In genomic region chr2:118442949-118443348, GRCh38 we compare ENCODE assay signal across 14 cellular contexts.
A peak's percentile ranks its signal among the peaks of the same experiment; 100 is the strongest.
DNase-seq lines count a peak whose midpoint lies in the region; ATAC-seq, FAIRE-seq and TF ChIP-seq lines count a peak whose summit lies in the region.
"Had no signal": no experiment of that assay in that cellular context is flagged by ENCODE, and none has a peak within 500 bp of the region (broad histone marks: within the 10 kb centered on the region; RNA-seq: fewer than 3 reads in every experiment).

No MANE protein-coding gene starts in this region.

- peak overlapping the region; percentile 38; the same call in 1 of the 2 replicates for H3K27ac ChIP-seq in ACC112 (ENCODE audit: low read depth, low read length)
- no peak overlapping the region for H3K27ac ChIP-seq in PC-3 (ENCODE audit: low read length)
- no peak overlapping the region for H3K27ac ChIP-seq in small intestine (ENCODE audit: low read depth in 1 of 2, low read length in 1 of 2)

- H3K4me1 ChIP-seq in ACC112 (ENCODE audit: control insufficient read depth, insufficient read depth, low read length, unreplicated experiment) (peaks cover 15% of the 10 kb centered on the region), PC-3 (ENCODE audit: insufficient read depth, low read length) (peaks cover 12% of the 10 kb centered on the region), small intestine (ENCODE audit: control insufficient read depth in 2 of 2, insufficient read depth in 1 of 2, low read depth in 1 of 2, low read length in 1 of 2) (no peaks in the 10 kb centered on the region)

- no peak overlapping the region for H3K4me2 ChIP-seq in PC-3 (ENCODE audit: low read length)

- peak; percentile 6 for DNase-seq in NCI-H510A (lab: John Stamatoyannopoulos, UW)
- DNase-seq in RPMI8226 = peak; percentile 5
- DNase-seq in mucosa of gallbladder (ENCODE audit: low spot score) = peak; percentile 11
- DNase-seq in PC-3 = no peak
- no peak for DNase-seq in SKM-1 (lab: John Stamatoyannopoulos, UW; ENCODE audit: unreplicated experiment)
- no peak for DNase-seq in small intestine
- DNase-seq: KBM-7, NCI-H1092, NCI-H2227 treated with DMSO at 0.1 percent for 48 hours, Right ventricle myocardium superior had no signal

- CTCF ChIA-PET in PC-3 (lab: Charles Lee) = no interaction called here

- BruUV-seq in PC-3 (replicated peaks; lab: Mats Ljungman, UMichigan) = no TSS peak

- no peak overlapping the region for H2AFZ ChIP-seq in ACC112 (ENCODE audit: low read length, unreplicated experiment)
- no peak overlapping the region for H2AFZ ChIP-seq in PC-3 (ENCODE audit: low read length)

- no peaks in the 10 kb centered on the region for H3K27me3 ChIP-seq in ACC112 (ENCODE audit: insufficient read depth, low read length)
- 0 out of 2 replicates have a peak, but pooled peaks cover 1% of the 10 kb centered on the region for H3K27me3 ChIP-seq in PC-3 (ENCODE audit: low read length)
- H3K27me3 ChIP-seq in small intestine (ENCODE audit: control insufficient read depth in 2 of 2, insufficient read depth in 2 of 2, low read length in 2 of 2) = peaks cover 0 to 2% of the 10 kb centered on the region in 2 donors

- no peaks in the 10 kb centered on the region for H3K36me3 ChIP-seq in ACC112 (ENCODE audit: insufficient read depth, low read length)
- no peaks in the 10 kb centered on the region for H3K36me3 ChIP-seq in PC-3 (ENCODE audit: low read depth, low read length)
- H3K36me3 ChIP-seq in small intestine (ENCODE audit: control insufficient read depth in 2 of 2, insufficient read depth in 2 of 2, low read length in 2 of 2) = no peaks in the 10 kb centered on the region

- no peaks in the 10 kb centered on the region for H3K9me2 ChIP-seq in PC-3 (replicated peaks; ENCODE audit: low read length)

- no peak for TF ChIP-seq CTCF in PC-3 (conservative IDR thresholded peaks at IDR 0.05; ENCODE audit: low read depth, low read length)

- WGBS in small intestine, 3 donors = 78 to 80% (median 79%) methylated on average over 3 of the region's 3 CpGs

- no peaks in the 10 kb centered on the region for H3K79me2 ChIP-seq in ACC112 (ENCODE audit: control insufficient read depth, insufficient read depth, low read length, unreplicated experiment)
- H3K79me2 ChIP-seq in PC-3 (ENCODE audit: low read length) = no peaks in the 10 kb centered on the region

- FAIRE-seq in small intestine (lab: Jason Lieb, UNC) = no peak
- FAIRE-seq: A204.1, H1 had no signal

- H3K4me3 ChIP-seq in ACC112 (ENCODE audit: low read depth, low read length) (no peak overlapping the region), PC-3 (ENCODE audit: low read length) (no peak overlapping the region), small intestine (ENCODE audit: low read depth in 1 of 2, low read length in 2 of 2) (no peak overlapping the region)

- ATAC-seq in PC-3 (no peak), GM18861 (IDR thresholded peaks at IDR 0.05; ENCODE audit: unreplicated experiment) (no peak)

- H3K9me3 ChIP-seq in PC-3 (ENCODE audit: low read length) = no peaks in the 10 kb centered on the region
- no peaks in the 10 kb centered on the region for H3K9me3 ChIP-seq in small intestine (ENCODE audit: control insufficient read depth, low read depth)

- H3F3A ChIP-seq in PC-3 (ENCODE audit: low read length, unreplicated experiment) = no peaks in the 10 kb centered on the region

- H3K9ac ChIP-seq in PC-3 (ENCODE audit: low read length) = no peak overlapping the region

- intact Hi-C loops in PC-3 (cut with micrococcal nuclease) = no loop called here

- POLR2A ChIA-PET in PC-3 (lab: Charles Lee; ENCODE audit: unreplicated experiment) = no interaction called here

- no peaks in the 10 kb centered on the region for H4K20me1 ChIP-seq in PC-3 (ENCODE audit: low read length)

Comparison
In these comparisons a context has a peak if more than half of its experiments do, and no peak if none do; other contexts are left out.
1. DNase-seq: peak in NCI-H510A (single experiment), RPMI8226 (single experiment) and mucosa of gallbladder (single experiment); none in PC-3 (single experiment), SKM-1 (single experiment) and small intestine (single experiment).